ENCODE assay signal across 15 cellular contexts in genomic region chr6:135627092-135627715, GRCh38.
A peak's percentile ranks its signal among the peaks of the same experiment; 100 is the strongest.
DNase-seq lines count a peak whose midpoint lies in the region; ATAC-seq, FAIRE-seq and TF ChIP-seq lines count a peak whose summit lies in the region.
"Had no signal": no experiment of that assay in that cellular context is flagged by ENCODE, and none has a peak within 500 bp of the region (broad histone marks: within the 10 kb centered on the region; RNA-seq: fewer than 3 reads in every experiment).

No MANE protein-coding gene starts in this region.

- H3K27ac ChIP-seq in small intestine (ENCODE audit: low read depth in 1 of 2, low read length in 1 of 2), result no peak overlapping the region
- H3K27ac ChIP-seq in psoas muscle, result no peak overlapping the region
- H3K27ac ChIP-seq: right atrium auricular region, tibial artery had no signal

- H3K9me3 ChIP-seq in small intestine (ENCODE audit: control insufficient read depth, low read depth), result no peaks in the 10 kb centered on the region
- H3K9me3 ChIP-seq in psoas muscle, result no peaks in the 10 kb centered on the region
- H3K9me3 ChIP-seq: right atrium auricular region, tibial artery had no signal

- intact Hi-C loops in psoas muscle (cut with DNase I), result no loop called here

- H3K4me1 ChIP-seq in small intestine (ENCODE audit: control insufficient read depth in 2 of 2, insufficient read depth in 1 of 2, low read depth in 1 of 2, low read length in 1 of 2) (peaks cover 0 to 2% of the 10 kb centered on the region in 2 donors), psoas muscle (no peaks in the 10 kb centered on the region)
- H3K4me1 ChIP-seq: right atrium auricular region, tibial artery had no signal

- TF ChIP-seq POLR2A in H54 (IDR thresholded peaks at IDR 0.05; ENCODE audit: low read depth, low read length), result no peak

- H3K4me3 ChIP-seq in small intestine (ENCODE audit: low read depth in 1 of 2, low read length in 2 of 2) (no peak overlapping the region), psoas muscle (no peak overlapping the region)
- H3K4me3 ChIP-seq: right atrium auricular region, tibial artery had no signal

- no peak for TF ChIP-seq CTCF in psoas muscle (IDR thresholded peaks at IDR 0.05)

- H3K27ac Mint-ChIP-seq in activated T-cell treated with anti-CD3 and anti-CD28 coated beads, Interleukin-2, amount 50 U/mL, for 72 hours, result peak overlapping the region; percentile 59
- H3K27ac Mint-ChIP-seq: activated naive CD4-positive, alpha-beta T cell treated with anti-CD3 and anti-CD28 coated beads, Interleukin-2, amount 50 U/mL, for 24 hours; T-cell had no signal

- H3K27me3 ChIP-seq in small intestine (ENCODE audit: control insufficient read depth in 2 of 2, insufficient read depth in 2 of 2, low read length in 2 of 2), result no peaks in the 10 kb centered on the region
- no peaks in the 10 kb centered on the region for H3K27me3 ChIP-seq in psoas muscle (ENCODE audit: insufficient read depth in 3 of 3, low read length in 2 of 3)
- H3K27me3 ChIP-seq: right atrium auricular region, tibial artery had no signal

- no peak for ATAC-seq in activated T-cell treated with anti-CD3 and anti-CD28 coated beads, Interleukin-2, amount 50 U/mL, for 72 hours (replicated peaks in 1 of 2)
- peak; percentile 77 for ATAC-seq in HG02588 (IDR thresholded peaks at IDR 0.05; ENCODE audit: unreplicated experiment)
- ATAC-seq in HG03469 (IDR thresholded peaks at IDR 0.05; ENCODE audit: unreplicated experiment), result peak; percentile 61
- ATAC-seq in psoas muscle, result no peak
- ATAC-seq: T-cell had no signal

- no peak overlapping the region for H3K4me3 Mint-ChIP-seq in activated T-cell treated with anti-CD3 and anti-CD28 coated beads, Interleukin-2, amount 50 U/mL, for 72 hours
- H3K4me3 Mint-ChIP-seq: activated naive CD4-positive, alpha-beta T cell treated with anti-CD3 and anti-CD28 coated beads, Interleukin-2, amount 50 U/mL, for 24 hours; T-cell had no signal

- H3K36me3 Mint-ChIP-seq in activated T-cell treated with anti-CD3 and anti-CD28 coated beads, Interleukin-2, amount 50 U/mL, for 72 hours (ENCODE audit: insufficient read depth in 2 of 2), result peaks cover 5 to 43% of the 10 kb centered on the region in 2 donors
- H3K36me3 Mint-ChIP-seq: T-cell had no signal

- FAIRE-seq in small intestine (lab: Jason Lieb, UNC) (peak; percentile 5), H54 (lab: Jason Lieb, UNC) (no peak)

- DNase-seq in activated T-cell treated with anti-CD3 and anti-CD28 coated beads, Interleukin-2, amount 50 U/mL, for 72 hours, result no peak
- no peak for DNase-seq in activated T-cell treated with anti-CD3 and anti-CD28 coated beads, Interleukin-2, amount 50 U/mL, for 48 hours
- DNase-seq in small intestine (peak; percentile 22), COLO829 (ENCODE audit: low spot score) (no peak), psoas muscle (no peak), H54 (ENCODE audit: insufficient read length, low spot score) (no peak)
- DNase-seq: activated CD4-positive, alpha-beta T cell treated with anti-CD3 and anti-CD28 coated beads, Interleukin-2, amount 50 U/mL, for 48 hours; DMS153; NCI-H2171 treated with DMSO at 0.1 percent for 48 hours; T-cell; tibial artery had no signal

- H3K9me3 Mint-ChIP-seq in activated T-cell treated with anti-CD3 and anti-CD28 coated beads, Interleukin-2, amount 50 U/mL, for 72 hours, result peaks cover 5 to 11% of the 10 kb centered on the region in 2 donors
- H3K9me3 Mint-ChIP-seq: T-cell had no signal

- peaks cover 11% of the 10 kb centered on the region for H3K27me3 Mint-ChIP-seq in activated T-cell treated with anti-CD3 and anti-CD28 coated beads, Interleukin-2, amount 50 U/mL, for 72 hours (ENCODE audit: low read depth)
- H3K27me3 Mint-ChIP-seq: activated naive CD4-positive, alpha-beta T cell treated with anti-CD3 and anti-CD28 coated beads, Interleukin-2, amount 50 U/mL, for 24 hours had no signal

- peaks cover 82% of the 10 kb centered on the region for H3K4me1 Mint-ChIP-seq in activated T-cell treated with anti-CD3 and anti-CD28 coated beads, Interleukin-2, amount 50 U/mL, for 72 hours (ENCODE audit: low read depth)

- H3K36me3 ChIP-seq in small intestine (ENCODE audit: control insufficient read depth in 2 of 2, insufficient read depth in 2 of 2, low read length in 2 of 2) (no peaks in the 10 kb centered on the region), psoas muscle (ENCODE audit: insufficient read depth in 1 of 2, low read depth in 1 of 2) (no peaks in the 10 kb centered on the region)
- H3K36me3 ChIP-seq: right atrium auricular region, tibial artery had no signal

Comparison
In these comparisons a context has a peak if more than half of its experiments do, and no peak if none do; other contexts are left out.
1. ATAC-seq: peak in HG02588 (single experiment) and HG03469 (single experiment); none in activated T-cell treated with anti-CD3 and anti-CD28 coated beads, Interleukin-2, amount 50 U/mL, for 72 hours (0 of 2) and psoas muscle (0 of 4).